In the genomic region with DNA sequence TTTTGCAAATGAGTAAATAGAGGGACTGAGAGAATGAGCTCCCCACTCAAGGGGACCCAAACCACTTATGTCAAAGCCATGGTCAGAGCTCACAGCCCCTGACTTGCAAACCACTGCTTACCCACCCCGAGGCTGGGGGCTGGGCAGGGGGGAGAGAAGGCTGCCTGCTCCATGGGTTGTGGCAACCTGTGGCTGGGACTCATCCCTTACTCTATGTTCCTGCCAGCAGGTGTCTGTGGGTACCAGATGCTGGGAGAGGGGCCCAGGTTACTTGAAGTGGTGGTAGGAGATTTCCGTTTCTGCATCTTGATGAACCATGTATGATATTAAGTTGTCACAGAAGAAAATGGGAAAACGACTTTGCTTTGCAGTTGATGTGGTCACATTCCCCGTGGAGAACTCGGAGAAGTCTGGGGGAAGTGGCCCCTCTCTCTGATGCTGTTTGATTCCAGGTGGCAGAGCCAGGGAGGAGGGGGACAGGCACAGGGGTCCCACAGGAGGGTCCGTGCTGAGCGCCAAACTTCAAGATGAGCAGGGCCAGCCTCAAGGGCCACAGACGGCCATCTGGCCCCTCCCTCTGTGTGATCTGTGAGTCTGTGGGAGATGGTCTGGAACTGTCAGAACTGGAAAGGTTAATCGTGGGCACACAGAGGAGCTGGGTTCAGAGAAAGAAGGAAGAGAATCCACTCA, we compare ENCODE assay signal across 29 cellular contexts. TPM values are rescaled to one million over a fixed set of nuclear protein-coding genes. Genes with fewer than 3 reads are reported as not detected.
DNase-seq lines count a peak whose midpoint lies in the region; ATAC-seq and TF ChIP-seq lines count a peak whose summit lies in the region.
"Had no signal": no experiment of that assay in that cellular context is flagged by ENCODE, and none has a peak within 500 bp of the region (broad histone marks: within the 10 kb centered on the region; RNA-seq: fewer than 3 reads in every experiment).

No MANE protein-coding gene starts in this region.

- H3K27me3 Mint-ChIP-seq in activated naive CD4-positive, alpha-beta T cell treated with anti-CD3 and anti-CD28 coated beads for 36 hours (ENCODE audit: low read depth), result peaks cover 36% of the 10 kb centered on the region

- no peak overlapping the region for H2BK15ac ChIP-seq in mesenchymal stem cell (ENCODE audit: low read depth, poor library complexity, severe bottlenecking)
- no peak overlapping the region for H2BK15ac ChIP-seq in neuronal stem cell (ENCODE audit: low read length)

- H3K23ac ChIP-seq in mesenchymal stem cell (ENCODE audit: low read length in 2 of 2) (no peak overlapping the region), neuronal stem cell (ENCODE audit: low read depth, low read length, poor library complexity) (no peak overlapping the region)

- peak overlapping the region in 1 of 2 experiments; percentile 57 for H2BK12ac ChIP-seq in mesenchymal stem cell (ENCODE audit: low read length in 2 of 2)
- H2BK12ac ChIP-seq in neuronal stem cell (ENCODE audit: low read length), result no peak overlapping the region

- DNase-seq in right atrium auricular region (ENCODE audit: low spot score) (peak; percentile 44), heart right ventricle (no peak), mesenchymal stem cell (no peak), neuronal stem cell (ENCODE audit: low spot score) (no peak), MM.1S (no peak)
- DNase-seq in activated naive CD4-positive, alpha-beta T cell treated with anti-CD3 and anti-CD28 coated beads for 36 hours, result no peak
- DNase-seq: AML-193; C1 segment of cervical spinal cord; Caco-2; CD4-positive, alpha-beta memory T cell; DMS79; EL; HCEC 1CT; Karpas-422; NCI-H1105 treated with DMSO at 0.1 percent for 48 hours; NCI-H146; NCI-H1930; NCI-H2107; NCI-H526; NCI-H82; NK-92 treated with Interleukin-12 subunit alpha and Interleukin-12 subunit beta, amount 100 ng/mL, for 24 hours; PC-3; SJCRH30 had no signal

- H3K9me3 ChIP-seq in right atrium auricular region (no peaks in the 10 kb centered on the region), heart right ventricle (no peaks in the 10 kb centered on the region), mesenchymal stem cell (ENCODE audit: control insufficient read depth, low read length) (no peaks in the 10 kb centered on the region), neuronal stem cell (replicated peaks in 1 of 2; ENCODE audit: control insufficient read depth in 2 of 2, insufficient read depth in 1 of 2, low read depth in 1 of 2, low read length in 2 of 2) (no peaks in the 10 kb centered on the region), MM.1S (replicated peaks; ENCODE audit: insufficient read depth, low read length) (no peaks in the 10 kb centered on the region)
- H3K9me3 ChIP-seq: A549, Caco-2, SJCRH30 had no signal

- H3K9me3 Mint-ChIP-seq in activated naive CD4-positive, alpha-beta T cell treated with anti-CD3 and anti-CD28 coated beads for 36 hours, result no peaks in the 10 kb centered on the region
- H3K9me3 Mint-ChIP-seq: GM23338 had no signal

- intact Hi-C loops in heart right ventricle (cut with DNase I), result loop anchor here in 8 of 10 donors (2.0 to 10.0 kb wide), 10 partner anchors 97 to 369 kb away; no protein-coding TSS in a partner anchor
- intact Hi-C loops in activated naive CD4-positive, alpha-beta T cell treated with anti-CD3 and anti-CD28 coated beads for 36 hours (cut with micrococcal nuclease), result no loop called here

- H4K8ac ChIP-seq in mesenchymal stem cell (ENCODE audit: low read length), result no peak overlapping the region
- no peak overlapping the region for H4K8ac ChIP-seq in neuronal stem cell (ENCODE audit: low read depth, low read length)

- WGBS in heart right ventricle, 2 donors, result 88 to 91% methylated on average over 9 of the region's 9 CpGs
- 79% methylated on average over 9 of the region's 9 CpGs for WGBS in mesenchymal stem cell
- no CpG with 5 or more reads among the region's 9 CpGs for WGBS in neuronal stem cell (ENCODE audit: extremely low coverage in 2 of 2, insufficient read length in 2 of 2, insufficient replicate concordance in 1 of 2), 2 donors

- H3K4me1 ChIP-seq in right atrium auricular region (peaks cover 0 to 28% of the 10 kb centered on the region in 2 donors), heart right ventricle (peaks cover 0 to 28% (median 7%) of the 10 kb centered on the region in 9 donors), mesenchymal stem cell (ENCODE audit: control insufficient read depth, insufficient read depth, low read depth, low read length) (peaks cover 39% of the 10 kb centered on the region), neuronal stem cell (ENCODE audit: control insufficient read depth in 2 of 2, insufficient read depth in 1 of 2, low read depth in 1 of 2, low read length in 2 of 2) (peaks cover 8 to 10% of the 10 kb centered on the region in 2 donors), MM.1S (ENCODE audit: low read length) (no peaks in the 10 kb centered on the region)
- H3K4me1 ChIP-seq: Caco-2, SJCRH30 had no signal

- CTCF ChIA-PET in activated naive CD4-positive, alpha-beta T cell treated with anti-CD3 and anti-CD28 coated beads for 36 hours (lab: Charles Lee), result interaction anchor here (0.6 to 11.2 kb wide), 6 partner anchors 14 to 320 kb away, joined by 3 to 184 read pairs (median 6); no protein-coding TSS in a partner anchor

- H3K18ac ChIP-seq in mesenchymal stem cell (ENCODE audit: low read depth in 1 of 2, low read length in 2 of 2) (no peak overlapping the region), neuronal stem cell (ENCODE audit: low read length) (no peak overlapping the region)

- H3K4me1 Mint-ChIP-seq in activated naive CD4-positive, alpha-beta T cell treated with anti-CD3 and anti-CD28 coated beads for 36 hours (ENCODE audit: low read depth), result peaks cover 14% of the 10 kb centered on the region

- TF ChIP-seq CTCF in right atrium auricular region (IDR thresholded peaks at IDR 0.05) (no peak), heart right ventricle (IDR thresholded peaks at IDR 0.05) (no peak), MM.1S (IDR thresholded peaks at IDR 0.05; ENCODE audit: low read length) (no peak)

- H3F3A ChIP-seq in MM.1S (ENCODE audit: insufficient read depth, low read length), result no peaks in the 10 kb centered on the region

- no peaks in the 10 kb centered on the region for H3K36me3 Mint-ChIP-seq in activated naive CD4-positive, alpha-beta T cell treated with anti-CD3 and anti-CD28 coated beads for 36 hours (ENCODE audit: low read depth)
- H3K36me3 Mint-ChIP-seq: CD4-positive, alpha-beta memory T cell had no signal

- H2BK5ac ChIP-seq in mesenchymal stem cell (ENCODE audit: low read depth, low read length, poor library complexity, severe bottlenecking), result no peak overlapping the region
- no peak overlapping the region for H2BK5ac ChIP-seq in neuronal stem cell (ENCODE audit: low read length)

- no peaks in the 10 kb centered on the region for H3K9me2 ChIP-seq in MM.1S (replicated peaks; ENCODE audit: insufficient read depth, low read length)

- H3K9ac ChIP-seq in mesenchymal stem cell (ENCODE audit: low read length) (no peak overlapping the region), neuronal stem cell (ENCODE audit: low read depth, low read length, poor library complexity) (no peak overlapping the region), MM.1S (ENCODE audit: low read length) (no peak overlapping the region)

- H2AK5ac ChIP-seq in mesenchymal stem cell (ENCODE audit: low read length, severe bottlenecking) (peak overlapping the region; percentile 49), neuronal stem cell (ENCODE audit: low read depth, low read length) (peak overlapping the region; percentile 6)

- H3K4me2 ChIP-seq in mesenchymal stem cell (ENCODE audit: low read length, poor library complexity, severe bottlenecking) (no peak overlapping the region), neuronal stem cell (ENCODE audit: insufficient read depth, low read length, poor library complexity, severe bottlenecking) (no peak overlapping the region), MM.1S (ENCODE audit: low read depth, low read length) (no peak overlapping the region)
- H3K4me2 ChIP-seq: A549, GM23338 had no signal

- no peaks in the 10 kb centered on the region for H3K79me1 ChIP-seq in mesenchymal stem cell (replicated peaks; ENCODE audit: low read length, poor library complexity, severe bottlenecking)
- H3K79me1 ChIP-seq in neuronal stem cell (ENCODE audit: low read depth, low read length), result no peaks in the 10 kb centered on the region

- H3K27ac Mint-ChIP-seq in activated naive CD4-positive, alpha-beta T cell treated with anti-CD3 and anti-CD28 coated beads for 36 hours, result no peak overlapping the region
- H3K27ac Mint-ChIP-seq: CD4-positive, alpha-beta memory T cell; GM23338 had no signal

- H3K79me2 ChIP-seq in MM.1S (ENCODE audit: low read length), result no peaks in the 10 kb centered on the region

- H3K36me3 ChIP-seq in right atrium auricular region, result no peaks in the 10 kb centered on the region
- H3K36me3 ChIP-seq in heart right ventricle, result no peaks in the 10 kb centered on the region
- H3K36me3 ChIP-seq in mesenchymal stem cell (ENCODE audit: control insufficient read depth in 1 of 2, insufficient read depth in 2 of 2, low read depth in 1 of 2, low read length in 2 of 2), result no peaks in the 10 kb centered on the region
- no peaks in the 10 kb centered on the region for H3K36me3 ChIP-seq in neuronal stem cell (replicated peaks in 1 of 2; ENCODE audit: control insufficient read depth in 2 of 2, insufficient read depth in 2 of 2, low read length in 2 of 2)
- H3K36me3 ChIP-seq in MM.1S (replicated peaks; ENCODE audit: insufficient read depth, low read length), result no peaks in the 10 kb centered on the region
- H3K36me3 ChIP-seq: SJCRH30 had no signal

- H4K91ac ChIP-seq in mesenchymal stem cell (ENCODE audit: low read length), result no peak overlapping the region
- no peak overlapping the region for H4K91ac ChIP-seq in neuronal stem cell (ENCODE audit: low read depth, low read length, poor library complexity)

- H3K14ac ChIP-seq in mesenchymal stem cell (ENCODE audit: low read length in 2 of 2) (no peak overlapping the region), neuronal stem cell (ENCODE audit: low read length) (no peak overlapping the region)

- no peak overlapping the region for H3K4me3 Mint-ChIP-seq in activated naive CD4-positive, alpha-beta T cell treated with anti-CD3 and anti-CD28 coated beads for 36 hours
- H3K4me3 Mint-ChIP-seq: CD4-positive, alpha-beta memory T cell; GM23338 had no signal

- no peak overlapping the region for H2AFZ ChIP-seq in mesenchymal stem cell (ENCODE audit: low read depth, low read length)
- H2AFZ ChIP-seq in neuronal stem cell (ENCODE audit: low read length), result no peak overlapping the region
- no peak overlapping the region for H2AFZ ChIP-seq in MM.1S (ENCODE audit: low read length)
- H2AFZ ChIP-seq: GM23338 had no signal

- H2BK120ac ChIP-seq in mesenchymal stem cell (ENCODE audit: low read depth, low read length) (no peak overlapping the region), neuronal stem cell (ENCODE audit: low read depth, low read length) (no peak overlapping the region)

- H3K4me3 ChIP-seq in right atrium auricular region (no peak overlapping the region), heart right ventricle (no peak overlapping the region), mesenchymal stem cell (ENCODE audit: insufficient read depth in 1 of 2, low read depth in 1 of 2, low read length in 2 of 2) (no peak overlapping the region), neuronal stem cell (ENCODE audit: low read length in 2 of 2) (no peak overlapping the region), MM.1S (ENCODE audit: low read length) (no peak overlapping the region)
- H3K4me3 ChIP-seq: A549, GM12878, GM23338, SJCRH30 had no signal

- ATAC-seq in heart right ventricle, result no peak
- ATAC-seq in HG03457 (IDR thresholded peaks at IDR 0.05; ENCODE audit: unreplicated experiment), result no peak
- ATAC-seq: A549, GM12878, GM23338, HepG2, PC-3, SK-N-SH treated with all-trans-retinoic acid at 6 μM for 48 hours had no signal

- H4K20me1 ChIP-seq in MM.1S (ENCODE audit: insufficient read depth, low read length), result no peaks in the 10 kb centered on the region

- H3K27me3 ChIP-seq in right atrium auricular region (no peaks in the 10 kb centered on the region), heart right ventricle (peaks cover 0 to 23% (median 0%) of the 10 kb centered on the region in 7 donors), mesenchymal stem cell (ENCODE audit: control insufficient read depth in 1 of 2, insufficient read depth in 1 of 2, low read length in 2 of 2) (peaks cover 0 to 9% of the 10 kb centered on the region in 2 experiments), neuronal stem cell (ENCODE audit: control insufficient read depth in 3 of 3, insufficient read depth in 3 of 3, low read depth in 1 of 3, low read length in 3 of 3) (peaks cover 0 to 37% (median 8%) of the 10 kb centered on the region in 3 experiments), MM.1S (replicated peaks; ENCODE audit: insufficient read depth, low read length) (0 out of 2 replicates have a peak, but pooled peaks cover 3% of the 10 kb centered on the region)

- H3K27ac ChIP-seq in right atrium auricular region (no peak overlapping the region), heart right ventricle (no peak overlapping the region), mesenchymal stem cell (ENCODE audit: low read length, poor library complexity, severe bottlenecking) (no peak overlapping the region), neuronal stem cell (replicated peaks; ENCODE audit: low read length) (no peak overlapping the region), MM.1S (ENCODE audit: low read length) (no peak overlapping the region)
- H3K27ac ChIP-seq: SJCRH30 had no signal

- H3K4ac ChIP-seq in mesenchymal stem cell (ENCODE audit: low read depth in 1 of 2, low read length in 2 of 2) (no peak overlapping the region), neuronal stem cell (ENCODE audit: low read length) (no peak overlapping the region)

RNA-seq across cellular contexts. Expression of gene CORO2B, which starts 23.3 kb away (rescaled TPM):
- total RNA-seq in right atrium auricular region (1 to 10 TPM; 6.0 to 9.7 TPM), heart right ventricle (1 to 10 TPM; 2.6 to 8.1 (median 4.5) TPM)
- 1 to 10 TPM; 7.1 to 7.6 TPM for polyA plus RNA-seq in heart right ventricle
- 6.0 TPM for polyA plus RNA-seq in mesenchymal stem cell (2013, experiment 1 of 2)
- polyA plus RNA-seq in mesenchymal stem cell (2013, experiment 2 of 2), result 6.3 TPM
- 6.9 TPM for polyA plus RNA-seq in neuronal stem cell (2013, experiment 1 of 2)
- polyA plus RNA-seq in neuronal stem cell (2013, experiment 2 of 2), result 6.8 TPM
- not detected for total RNA-seq in activated naive CD4-positive, alpha-beta T cell treated with anti-CD3 and anti-CD28 coated beads for 36 hours
- total RNA-seq: CD4-positive, alpha-beta memory T cell; SJCRH30 had no signal
- polyA plus RNA-seq: CD4-positive, alpha-beta memory T cell had no signal
